In the genomic region with DNA sequence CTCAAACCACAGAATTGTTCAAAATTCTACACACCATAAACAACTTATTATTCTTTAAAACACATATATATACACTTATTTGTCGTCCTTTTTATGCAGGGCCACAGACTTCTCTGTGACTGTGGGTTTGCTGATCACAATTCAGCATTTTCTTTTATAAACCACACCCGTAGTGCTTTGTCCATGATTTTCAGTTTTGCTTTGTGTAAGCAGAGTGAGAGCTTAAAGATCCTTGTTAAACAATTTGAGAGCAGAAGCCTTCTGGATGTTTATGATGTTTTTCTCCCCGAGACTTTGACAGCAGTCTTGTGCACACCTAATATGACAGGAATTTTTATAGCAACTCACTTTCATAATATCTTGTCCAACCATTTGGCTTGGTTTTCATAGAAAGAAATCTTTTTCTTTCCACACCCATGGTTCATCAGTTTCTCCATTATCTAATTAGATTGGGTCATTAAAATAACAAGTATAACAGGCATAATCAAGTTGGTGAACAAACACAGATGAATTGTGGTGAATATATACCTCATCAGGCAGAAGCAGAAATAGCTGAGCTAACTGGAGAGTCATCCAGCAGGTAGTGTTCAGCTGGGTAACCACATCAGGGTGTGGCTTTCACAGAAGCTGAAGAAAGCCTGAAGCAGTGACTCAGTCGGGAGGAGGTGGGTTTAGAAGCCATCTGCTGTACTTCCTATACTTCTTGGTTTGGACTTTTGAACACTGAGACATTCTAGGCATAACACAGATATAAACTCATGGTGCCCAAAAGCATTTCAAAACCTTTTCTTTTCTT, we compare ENCODE assay signal across 8 cellular contexts. TPM values are rescaled to one million over a fixed set of nuclear protein-coding genes. Genes with fewer than 3 reads are reported as not detected.
DNase-seq lines count a peak whose midpoint lies in the region; ATAC-seq and TF ChIP-seq lines count a peak whose summit lies in the region.

No MANE protein-coding gene starts in this region.

- H3K23ac ChIP-seq in H9 (ENCODE audit: insufficient read length, low read depth, low read length), result no peak overlapping the region

- no peak overlapping the region for H2BK12ac ChIP-seq in H9 (ENCODE audit: insufficient read length, low read depth, low read length)

- no peak overlapping the region for H2BK15ac ChIP-seq in H9 (ENCODE audit: low read depth, low read length)

- H2BK5ac ChIP-seq in H9 (ENCODE audit: insufficient read length, low read length), result no peak overlapping the region

- H3K14ac ChIP-seq in H9 (ENCODE audit: insufficient read depth, low read length), result no peak overlapping the region

- no peaks in the 10 kb centered on the region for H3K9me3 Mint-ChIP-seq in T-cell
- peaks cover 5 to 6% of the 10 kb centered on the region in 2 experiments; a peak in 3 of 5 replicates for H3K9me3 Mint-ChIP-seq in H9

- H4K91ac ChIP-seq in H9 (ENCODE audit: insufficient read length, low read depth, low read length), result no peak overlapping the region

- H3K23me2 ChIP-seq in H9 (ENCODE audit: insufficient read length, low read depth, low read length, poor library complexity, severe bottlenecking), result no peaks in the 10 kb centered on the region

- in situ Hi-C loops in GM23248 (cut with MboI), result no loop called here

- H3K27ac Mint-ChIP-seq in T-cell (peak overlapping the region; percentile 79 to 91), H9 (no peak overlapping the region)

- no peak overlapping the region for H2AK5ac ChIP-seq in H9 (ENCODE audit: insufficient read length, low read length)

- POLR2A ChIA-PET in T-cell (lab: Charles Lee), result no interaction called here

- H3K4me3 Mint-ChIP-seq in T-cell (peak overlapping the region in 2 of 3 donors; percentile 26 to 28), H9 (no peak overlapping the region)

- H3K27ac ChIP-seq in GM23248, result no peak overlapping the region
- H3K27ac ChIP-seq in H9 (ENCODE audit: insufficient read length, low read depth, low read length), result no peak overlapping the region

- H3K4ac ChIP-seq in H9 (ENCODE audit: low read depth, low read length), result no peak overlapping the region

- no peak overlapping the region for H3K9ac ChIP-seq in GM23248
- no peak overlapping the region for H3K9ac ChIP-seq in H9 (ENCODE audit: extremely low read depth, insufficient read length, low read length)

- peaks cover 72% of the 10 kb centered on the region for H3K36me3 Mint-ChIP-seq in T-cell
- peaks cover 0 to 13% (median 6%) of the 10 kb centered on the region in 3 experiments; a peak in 3 of 7 replicates for H3K36me3 Mint-ChIP-seq in H9 (ENCODE audit: insufficient read depth in 1 of 3, low read depth in 3 of 3)

- no peaks in the 10 kb centered on the region for H3F3A ChIP-seq in GM23248 (ENCODE audit: insufficient read depth)

- no peak for TF ChIP-seq CTCF in H9 (conservative IDR thresholded peaks at IDR 0.05)

- CTCF ChIA-PET in T-cell (lab: Charles Lee), result interaction anchor here in 1 of 2 donors (0.9 kb wide), 1 partner anchor 57 kb away, joined by 4 read pairs; the partner anchor contains the start of gene KANK1

- no peak overlapping the region for H4K5ac ChIP-seq in H9 (ENCODE audit: insufficient read length, low read depth, low read length)

- WGBS in GM23248 (ENCODE audit: low coverage in 1 of 2, low lambda C conversion rate in 2 of 2, missing lambda C conversion rate in 2 of 2), 2 experiments, result 27 to 29% methylated on average over 4 of the region's 4 CpGs
- WGBS in H9 (ENCODE audit: extremely low coverage, insufficient read length, low lambda C conversion rate), result 100% methylated on average over 1 of the region's 4 CpGs

- H3K79me2 ChIP-seq in GM23248 (ENCODE audit: insufficient read depth) (no peaks in the 10 kb centered on the region), H9 (ENCODE audit: insufficient read depth, low read length) (no peaks in the 10 kb centered on the region)

- no peak overlapping the region for H3K4me3 ChIP-seq in GM23248

- H2BK20ac ChIP-seq in H9 (ENCODE audit: low read depth, low read length, poor library complexity, severe bottlenecking), result no peak overlapping the region

- H3K27me3 ChIP-seq in GM23248 (replicated peaks; ENCODE audit: insufficient read depth) (no peaks in the 10 kb centered on the region), H9 (ENCODE audit: insufficient read depth, low read length) (no peaks in the 10 kb centered on the region)

- H3K9me2 ChIP-seq in GM23248 (ENCODE audit: insufficient read depth), result no peaks in the 10 kb centered on the region

- H3K4me2 ChIP-seq in GM23248 (ENCODE audit: unreplicated experiment), result no peak overlapping the region
- H3K4me2 ChIP-seq in H9 (ENCODE audit: insufficient read depth, insufficient read length, low read length), result no peak overlapping the region

- no peak overlapping the region for H3K56ac ChIP-seq in H9 (ENCODE audit: insufficient read length, low read depth, low read length)

- no peaks in the 10 kb centered on the region for H3K79me1 ChIP-seq in H9 (ENCODE audit: insufficient read depth, low read depth, low read length, poor library complexity, severe bottlenecking)

- no peaks in the 10 kb centered on the region for H4K20me1 ChIP-seq in GM23248 (ENCODE audit: insufficient read depth)
- H4K20me1 ChIP-seq in H9 (ENCODE audit: control insufficient read depth, insufficient read depth, insufficient read length), result no peaks in the 10 kb centered on the region

- H3K9me3 ChIP-seq in GM23248 (ENCODE audit: low read depth), result no peaks in the 10 kb centered on the region
- no peaks in the 10 kb centered on the region for H3K9me3 ChIP-seq in H9 (ENCODE audit: control insufficient read depth, low read depth, low read length)

- DNase-seq in GM23248 (peak; percentile 48), T-cell (peak; percentile 19 to 69 (median 53)), amniotic epithelial cell (ENCODE audit: low read depth) (peak; percentile 82), H9 (no peak), nucleus accumbens (lab: John Stamatoyannopoulos, UW) (no peak)
- peak; percentile 62 for DNase-seq in stimulated activated CD4-positive, alpha-beta T cell treated with anti-CD3 and anti-CD28 coated beads, Interleukin-2, amount 100 ng/mL, for 4 hours (ENCODE audit: low read depth)

- H3K4me1 Mint-ChIP-seq in T-cell (peaks cover 29 to 34% (median 30%) of the 10 kb centered on the region in 3 donors), H9 (peaks cover 4 to 15% of the 10 kb centered on the region in 2 experiments)

- no peaks in the 10 kb centered on the region for H3K4me1 ChIP-seq in GM23248 (ENCODE audit: insufficient read depth)
- no peaks in the 10 kb centered on the region; the same call in 1 of the 2 replicates for H3K4me1 ChIP-seq in H9 (ENCODE audit: insufficient read depth, low read length)

- no peak overlapping the region for H3T11ph ChIP-seq in H9 (ENCODE audit: low read length)

- H4K8ac ChIP-seq in H9 (replicated peaks; ENCODE audit: insufficient read length, low read depth, low read length), result no peak overlapping the region

- no peak overlapping the region for H2BK120ac ChIP-seq in H9 (ENCODE audit: low read depth, low read length, poor library complexity, severe bottlenecking)

- no peaks in the 10 kb centered on the region for H3K36me3 ChIP-seq in GM23248 (ENCODE audit: low read depth)

- no peak overlapping the region for H2AFZ ChIP-seq in GM23248
- H2AFZ ChIP-seq in H9 (ENCODE audit: low read length), result no peak overlapping the region

- H3K18ac ChIP-seq in H9 (ENCODE audit: insufficient read length, low read depth, low read length), result no peak overlapping the region

- H3K27me3 Mint-ChIP-seq in T-cell (no peaks in the 10 kb centered on the region), H9 (ENCODE audit: low read depth) (no peaks in the 10 kb centered on the region; the same call in 1 of the 2 replicates)

- ATAC-seq in T-cell (replicated peaks in 1 of 4) (peak; percentile 99 to 100 (median 100)), GM21786 (IDR thresholded peaks at IDR 0.05; ENCODE audit: unreplicated experiment) (no peak), GM19452 (IDR thresholded peaks at IDR 0.05; ENCODE audit: unreplicated experiment) (no peak)

RNA-seq across cellular contexts. Expression of gene KANK1, which starts 57.1 kb away (rescaled TPM):
- 14.6 and 18.0 TPM in 2 replicates for total RNA-seq in GM23248 (2014; rRNA removed; shearing (Covaris generic))
- polyA plus RNA-seq in GM23248 (2016; fragmentation: Nextera tagmentation; extraction: Ambion mirVana), result 10.4 and 11.0 TPM in 2 replicates
- total RNA-seq in T-cell (10 to 100 TPM in 4 of 5 donors, 1 to 10 TPM in 1; 5.3 to 30.3 (median 14.1) TPM), H9 (2021) (14.3 and 14.9 TPM in 2 replicates)

Comparison
In these comparisons a context has a peak if more than half of its experiments do, and no peak if none do; other contexts are left out.
1. DNase-seq: peak in GM23248 (single experiment), T-cell (34 of 34), amniotic epithelial cell (single experiment) and stimulated activated CD4-positive, alpha-beta T cell treated with anti-CD3 and anti-CD28 coated beads, Interleukin-2, amount 100 ng/mL, for 4 hours (single experiment); none in H9 (single experiment) and nucleus accumbens (0 of 56).
2. ATAC-seq: peak in T-cell (4 of 4); none in GM21786 (single experiment) and GM19452 (single experiment).
3. H3K27ac Mint-ChIP-seq: peak in T-cell (2 of 2); none in H9 (0 of 3).
4. H3K4me3 Mint-ChIP-seq: peak in T-cell (2 of 3); none in H9 (0 of 2).